In genomic region chr4:158169931-158170690, GRCh38 we compare ENCODE assay signal across 7 cellular contexts. TPM values are rescaled to one million over a fixed set of nuclear protein-coding genes. Genes with fewer than 3 reads are reported as not detected.
DNase-seq lines count a peak whose midpoint lies in the region; ATAC-seq and TF ChIP-seq lines count a peak whose summit lies in the region.

No MANE protein-coding gene starts in this region.

- ATAC-seq in HG03045 (IDR thresholded peaks at IDR 0.05; ENCODE audit: unreplicated experiment): no peak

- no peak overlapping the region for H4K8ac ChIP-seq in mesendoderm (ENCODE audit: low read depth, low read length)

- H3K9ac ChIP-seq in liver (ENCODE audit: low read depth in 1 of 2, low read length in 2 of 2) (no peak overlapping the region), mesendoderm (ENCODE audit: low read length) (no peak overlapping the region)

- no peak overlapping the region for H3K56ac ChIP-seq in mesendoderm (ENCODE audit: low read length)

- H3K4me3 ChIP-seq in HL-60 (replicated peaks; ENCODE audit: insufficient read depth, low read length) (no peak overlapping the region), astrocyte of the spinal cord (ENCODE audit: low read depth, low read length) (peak overlapping the region; percentile 34), liver (ENCODE audit: low read depth in 1 of 3, low read length in 3 of 3) (peak overlapping the region in 2 of 3 donors; percentile 19 to 21), tibial nerve (peak overlapping the region; percentile 27 to 59 (median 56)), mesendoderm (ENCODE audit: low read length) (no peak overlapping the region)

- H3K36me3 ChIP-seq in liver (ENCODE audit: control insufficient read depth in 4 of 4, insufficient read depth in 3 of 4, low read depth in 1 of 4, low read length in 3 of 4) (no peaks in the 10 kb centered on the region), tibial nerve (no peaks in the 10 kb centered on the region), mesendoderm (ENCODE audit: control insufficient read depth, insufficient read depth, low read length) (no peaks in the 10 kb centered on the region)

- in situ Hi-C loops in astrocyte of the spinal cord (cut with HindIII; ENCODE audit: low sequenced_read_pairs): no loop called here

- H3K23ac ChIP-seq in mesendoderm (ENCODE audit: low read length): no peak overlapping the region

- no peak overlapping the region for H2BK120ac ChIP-seq in mesendoderm (ENCODE audit: low read depth, low read length)

- peak; percentile 28 to 31 for DNase-seq in HL-60 (ENCODE audit: low read depth in 1 of 2, low spot score in 1 of 2)
- DNase-seq in astrocyte of the spinal cord (ENCODE audit: low read depth, low spot score): peak; percentile 43
- DNase-seq in tibial nerve (ENCODE audit: low spot score in 2 of 2): no peak
- no peak for DNase-seq in mesendoderm
- DNase-seq in DMS79 treated with DMSO at 0.1 percent for 48 hours (lab: John Stamatoyannopoulos, UW): no peak

- TF ChIP-seq RAD21 in liver (IDR thresholded peaks at IDR 0.05): peak in 1 of 2 donors; percentile 3

- no peak overlapping the region for H4K5ac ChIP-seq in mesendoderm (ENCODE audit: low read length)

- H3K4me1 ChIP-seq in liver (ENCODE audit: control insufficient read depth in 4 of 4, insufficient read depth in 4 of 4, low read length in 3 of 4) (peaks cover 0 to 9% (median 5%) of the 10 kb centered on the region in 4 donors), tibial nerve (peaks cover 0 to 57% (median 14%) of the 10 kb centered on the region in 4 donors), mesendoderm (ENCODE audit: control insufficient read depth, low read depth, low read length) (no peaks in the 10 kb centered on the region)

- H3K27me3 ChIP-seq in HL-60 (ENCODE audit: insufficient read depth, poor library complexity, severe bottlenecking): no peaks in the 10 kb centered on the region
- no peaks in the 10 kb centered on the region for H3K27me3 ChIP-seq in liver (ENCODE audit: control insufficient read depth in 4 of 4, insufficient read depth in 4 of 4, low read length in 3 of 4)
- H3K27me3 ChIP-seq in tibial nerve: no peaks in the 10 kb centered on the region
- no peaks in the 10 kb centered on the region for H3K27me3 ChIP-seq in mesendoderm (ENCODE audit: insufficient read depth, low read length, poor library complexity)

- TF ChIP-seq CTCF in HL-60 (IDR thresholded peaks at IDR 0.05; ENCODE audit: insufficient read depth, low read length) (no peak), astrocyte of the spinal cord (IDR thresholded peaks at IDR 0.05; ENCODE audit: low read depth, low read length) (no peak), liver (IDR thresholded peaks at IDR 0.05; ENCODE audit: low read depth, low read length, missing input control) (no peak), tibial nerve (IDR thresholded peaks at IDR 0.05) (no peak)

- H2AK5ac ChIP-seq in mesendoderm (ENCODE audit: low read length): no peak overlapping the region

- H2BK5ac ChIP-seq in mesendoderm (ENCODE audit: low read length): no peak overlapping the region

- TF ChIP-seq POLR2A in tibial nerve (IDR thresholded peaks at IDR 0.05): no peak

- no peak overlapping the region for H3K18ac ChIP-seq in mesendoderm (ENCODE audit: low read length)

- no peak overlapping the region for H3K4ac ChIP-seq in mesendoderm (ENCODE audit: low read depth, low read length)

- no peaks in the 10 kb centered on the region for H3K79me1 ChIP-seq in mesendoderm (ENCODE audit: low read length)

- no peaks in the 10 kb centered on the region for H3K9me3 ChIP-seq in liver (ENCODE audit: control insufficient read depth in 4 of 4, low read length in 3 of 4)
- no peaks in the 10 kb centered on the region for H3K9me3 ChIP-seq in tibial nerve

- no peak overlapping the region for H2BK15ac ChIP-seq in mesendoderm (replicated peaks; ENCODE audit: low read depth)

- H3K79me2 ChIP-seq in mesendoderm (ENCODE audit: control insufficient read depth, insufficient read depth, low read length): no peaks in the 10 kb centered on the region

- WGBS in liver: 70% methylated on average over 18 of the region's 18 CpGs
- 16 to 22% methylated on average over 17 to 18 of the region's 18 CpGs for WGBS in tibial nerve, 2 donors
- no CpG with 5 or more reads among the region's 18 CpGs for WGBS in mesendoderm (ENCODE audit: extremely low coverage, insufficient coverage, low lambda C conversion rate)

- peak in 1 of 2 donors; percentile 51 for TF ChIP-seq EP300 in tibial nerve (IDR thresholded peaks at IDR 0.05)

- H3K27ac ChIP-seq in HL-60 (replicated peaks) (no peak overlapping the region), liver (ENCODE audit: low read depth in 1 of 2, low read length in 2 of 2) (peak overlapping the region; percentile 9 to 56), tibial nerve (peak overlapping the region; percentile 72 to 93 (median 85)), mesendoderm (ENCODE audit: low read depth, low read length) (no peak overlapping the region)

- H3K4me2 ChIP-seq in mesendoderm (ENCODE audit: low read length): no peak overlapping the region

TF ChIP-seq in liver, 16 proteins besides CTCF, POLR2A, EP300 and RAD21:
- TF ChIP-seq, protein P1, sequence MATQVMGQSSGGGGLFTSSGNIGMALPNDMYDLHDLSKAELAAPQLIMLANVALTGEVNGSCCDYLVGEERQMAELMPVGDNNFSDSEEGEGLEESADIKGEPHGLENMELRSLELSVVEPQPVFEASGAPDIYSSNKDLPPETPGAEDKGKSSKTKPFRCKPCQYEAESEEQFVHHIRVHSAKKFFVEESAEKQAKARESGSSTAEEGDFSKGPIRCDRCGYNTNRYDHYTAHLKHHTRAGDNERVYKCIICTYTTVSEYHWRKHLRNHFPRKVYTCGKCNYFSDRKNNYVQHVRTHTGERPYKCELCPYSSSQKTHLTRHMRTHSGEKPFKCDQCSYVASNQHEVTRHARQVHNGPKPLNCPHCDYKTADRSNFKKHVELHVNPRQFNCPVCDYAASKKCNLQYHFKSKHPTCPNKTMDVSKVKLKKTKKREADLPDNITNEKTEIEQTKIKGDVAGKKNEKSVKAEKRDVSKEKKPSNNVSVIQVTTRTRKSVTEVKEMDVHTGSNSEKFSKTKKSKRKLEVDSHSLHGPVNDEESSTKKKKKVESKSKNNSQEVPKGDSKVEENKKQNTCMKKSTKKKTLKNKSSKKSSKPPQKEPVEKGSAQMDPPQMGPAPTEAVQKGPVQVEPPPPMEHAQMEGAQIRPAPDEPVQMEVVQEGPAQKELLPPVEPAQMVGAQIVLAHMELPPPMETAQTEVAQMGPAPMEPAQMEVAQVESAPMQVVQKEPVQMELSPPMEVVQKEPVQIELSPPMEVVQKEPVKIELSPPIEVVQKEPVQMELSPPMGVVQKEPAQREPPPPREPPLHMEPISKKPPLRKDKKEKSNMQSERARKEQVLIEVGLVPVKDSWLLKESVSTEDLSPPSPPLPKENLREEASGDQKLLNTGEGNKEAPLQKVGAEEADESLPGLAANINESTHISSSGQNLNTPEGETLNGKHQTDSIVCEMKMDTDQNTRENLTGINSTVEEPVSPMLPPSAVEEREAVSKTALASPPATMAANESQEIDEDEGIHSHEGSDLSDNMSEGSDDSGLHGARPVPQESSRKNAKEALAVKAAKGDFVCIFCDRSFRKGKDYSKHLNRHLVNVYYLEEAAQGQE (IDR thresholded peaks at IDR 0.05): peak; percentile 40
- TF ChIP-seq HNF4G (IDR thresholded peaks at IDR 0.05) (no peak), ATF3 (IDR thresholded peaks at IDR 0.05) (no peak), FOXA2 (IDR thresholded peaks at IDR 0.05) (no peak), FOXA1 (IDR thresholded peaks at IDR 0.05) (no peak)

RNA-seq across cellular contexts. Expression of gene GASK1B, which starts 2.7 kb away (rescaled TPM):
- total RNA-seq in liver (1 to 10 TPM; 6.4 to 8.2 TPM), tibial nerve (10 to 100 TPM; 44.1 to 72.0 (median 61.0) TPM)
- polyA plus RNA-seq in liver: 1 to 10 TPM; 1.3 to 2.5 TPM
- 0.06 TPM for polyA plus RNA-seq in mesendoderm (2013, experiment 1 of 2)
- 0.03 TPM for polyA plus RNA-seq in mesendoderm (2013, experiment 2 of 2)

RNA-seq across cellular contexts. Expression of gene TMEM144, which starts 40.2 kb away (rescaled TPM):
- 1 to 10 TPM; 2.6 to 2.8 TPM for total RNA-seq in liver
- polyA plus RNA-seq in liver: under 1 TPM; 0.56 to 0.58 TPM
- 10 to 100 TPM in 1 of 4 donors, 1 to 10 TPM in 3; 4.9 to 23.8 (median 9.0) TPM for total RNA-seq in tibial nerve
- polyA plus RNA-seq in mesendoderm (2013, experiment 1 of 2): 1.7 TPM
- 1.6 TPM for polyA plus RNA-seq in mesendoderm (2013, experiment 2 of 2)

Comparison
In these comparisons a context has a peak if more than half of its experiments do, and no peak if none do; other contexts are left out.
1. DNase-seq: peak in HL-60 (2 of 2) and astrocyte of the spinal cord (single experiment); none in tibial nerve (0 of 2), mesendoderm (single experiment) and DMS79 treated with DMSO at 0.1 percent for 48 hours (single experiment).
2. H3K27ac ChIP-seq: peak in liver (2 of 2) and tibial nerve (4 of 4); none in HL-60 (single experiment) and mesendoderm (single experiment).
3. H3K4me3 ChIP-seq: peak in astrocyte of the spinal cord (single experiment), liver (2 of 3) and tibial nerve (4 of 4); none in HL-60 (single experiment) and mesendoderm (single experiment).
4. RNA of gene GASK1B, which starts 2.7 kb away (total RNA-seq): 44.1 to 72.0 TPM in tibial nerve; 6.4 to 8.2 TPM in liver; every median in the first group is over 4 times any median in the second.